1 cellular context compared by ENCODE assay signal in the genomic region with DNA sequence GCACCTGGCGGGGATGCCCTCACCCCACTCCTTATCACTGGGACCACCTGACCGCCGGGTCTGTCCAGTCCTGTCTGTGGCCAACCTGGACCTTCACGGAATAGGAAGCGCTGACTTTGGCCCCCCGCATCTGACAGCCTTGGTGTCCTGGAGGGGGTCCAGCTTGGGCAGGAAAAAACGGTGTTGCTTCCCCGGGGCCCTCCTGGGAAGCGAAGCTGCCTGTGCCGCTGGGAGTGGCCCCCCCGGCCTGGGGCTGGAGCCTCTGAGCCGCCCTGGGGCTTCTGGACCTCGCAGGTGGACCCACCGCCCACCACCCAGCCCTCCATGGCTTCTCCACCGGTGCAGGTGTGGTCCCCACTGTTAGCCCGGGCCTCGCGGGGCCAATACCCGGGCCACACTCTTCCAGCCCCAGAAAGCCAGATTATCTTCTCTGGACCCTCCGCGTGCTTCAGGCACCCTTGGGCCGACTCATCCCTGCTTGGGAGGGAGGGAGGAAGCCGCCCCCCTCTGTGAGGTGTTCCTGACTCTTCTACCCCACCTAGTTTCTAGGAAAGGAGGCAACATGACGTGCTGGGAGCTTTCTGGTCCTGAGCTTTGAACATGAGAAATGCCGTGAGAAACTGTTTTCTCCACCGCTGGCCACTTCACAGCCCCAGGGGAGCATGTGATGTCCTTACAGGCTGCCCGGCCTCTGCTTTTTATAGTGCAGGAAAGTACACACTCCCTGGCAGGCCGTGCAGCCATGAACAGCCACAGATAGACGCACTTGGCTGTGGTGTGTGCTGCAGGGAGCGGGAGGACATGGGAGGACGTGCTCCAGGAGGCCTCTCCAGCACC.
TF ChIP-seq lines count a peak whose summit lies in the region.

No MANE protein-coding gene starts in this region.

TF ChIP-seq in neural cell, 6 proteins besides CTCF, POLR2A, EP300 and RAD21:
- no peak for TF ChIP-seq REST (IDR thresholded peaks at IDR 0.05; ENCODE audit: borderline replicate concordance)
- no peak for TF ChIP-seq MXI1 (conservative IDR thresholded peaks at IDR 0.05; ENCODE audit: poor library complexity, severe bottlenecking)
